Comparison of ENCODE assay signal across 8 cellular contexts in the genomic region with DNA sequence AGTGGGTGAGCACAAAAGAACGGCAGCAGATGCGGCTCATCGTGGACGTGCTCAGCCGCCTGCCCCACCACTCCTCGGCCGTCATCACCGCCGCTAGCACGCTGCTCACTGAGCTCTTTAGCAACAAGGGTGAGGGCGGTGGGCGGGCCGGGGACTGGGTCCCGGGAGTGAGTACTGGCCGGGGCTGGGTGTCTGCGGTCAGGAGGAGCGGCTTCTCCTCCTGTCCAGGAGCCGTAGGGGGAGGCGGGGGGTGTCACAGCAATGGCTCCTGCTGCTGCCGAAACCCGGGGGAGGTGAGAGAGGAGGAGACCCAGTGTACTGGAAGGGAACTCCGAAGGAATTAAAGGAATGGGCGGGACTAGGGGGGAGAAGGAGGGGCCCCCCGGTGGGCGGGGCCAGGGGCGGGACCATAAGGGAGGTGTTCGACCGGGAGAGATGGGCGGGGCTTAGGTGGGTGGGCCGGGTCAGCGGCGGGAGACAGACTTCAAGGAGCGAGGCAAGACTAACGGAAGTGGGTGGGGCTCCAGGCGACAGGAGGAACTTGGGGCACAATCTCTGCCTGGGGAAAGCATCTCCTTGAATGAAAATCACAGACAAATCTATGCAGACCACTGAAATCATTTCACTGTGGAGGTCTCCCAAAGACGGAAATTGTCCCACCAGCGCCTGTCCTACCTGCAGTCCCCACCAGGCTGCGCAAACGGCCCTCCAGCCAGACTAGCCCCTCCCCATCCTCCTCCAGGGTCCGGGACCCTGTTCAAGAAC. TPM values are rescaled to one million over a fixed set of nuclear protein-coding genes. Genes with fewer than 3 reads are reported as not detected.
DNase-seq lines count a peak whose midpoint lies in the region; ATAC-seq, FAIRE-seq and TF ChIP-seq lines count a peak whose summit lies in the region.

No MANE protein-coding gene starts in this region.

- DNase-seq in GM12892 (ENCODE audit: insufficient read length) (peak; percentile 96), NCI-H446 treated with DMSO at 0.1 percent for 48 hours (lab: John Stamatoyannopoulos, UW) (peak; percentile 77), kidney epithelial cell (ENCODE audit: low read depth) (peak; percentile 87)
- peak; percentile 90 for DNase-seq in activated CD4-positive, CD25-positive, alpha-beta regulatory T cell treated with anti-CD3 and anti-CD28 coated beads, Interleukin-2, amount 50 U/mL, for 16 hours (ENCODE audit: low read depth, low spot score)
- peak; percentile 78 to 82 for DNase-seq in central memory CD8-positive, alpha-beta T cell (ENCODE audit: low spot score in 2 of 2)
- DNase-seq in stimulated activated CD4-positive, alpha-beta T cell treated with anti-CD3 and anti-CD28 coated beads, Interleukin-15, amount 100 ng/mL, for 1 hour (ENCODE audit: low read depth in 1 of 2, low spot score in 1 of 2): peak; percentile 95

- FAIRE-seq in GM12892 (lab: Jason Lieb, UNC): peak; percentile 97

- H3K4me1 Mint-ChIP-seq in central memory CD8-positive, alpha-beta T cell: peaks cover 26% of the 10 kb centered on the region

- no peaks in the 10 kb centered on the region for H3K36me3 ChIP-seq in kidney epithelial cell (ENCODE audit: control insufficient read depth, insufficient read depth, low read length)

- H3K27me3 ChIP-seq in kidney epithelial cell (ENCODE audit: control insufficient read depth, insufficient read depth, low read length): no peaks in the 10 kb centered on the region

- peaks cover 9% of the 10 kb centered on the region for H3K27me3 Mint-ChIP-seq in central memory CD8-positive, alpha-beta T cell

- H3K9me3 Mint-ChIP-seq in central memory CD8-positive, alpha-beta T cell: no peaks in the 10 kb centered on the region

- H3K27ac Mint-ChIP-seq in central memory CD8-positive, alpha-beta T cell (ENCODE audit: low read depth): peak overlapping the region; percentile 55

- no peak for TF ChIP-seq POLR2A in GM12892 (IDR thresholded peaks at IDR 0.05; ENCODE audit: low read depth, low read length)

- H3K36me3 Mint-ChIP-seq in central memory CD8-positive, alpha-beta T cell (ENCODE audit: insufficient read depth): peaks cover 10% of the 10 kb centered on the region

- TF ChIP-seq CTCF in kidney epithelial cell (IDR thresholded peaks at IDR 0.05; ENCODE audit: insufficient read depth, low read length, poor library complexity, severe bottlenecking): peak; percentile 75

- peak overlapping the region; percentile 86 for H3K4me3 Mint-ChIP-seq in central memory CD8-positive, alpha-beta T cell

- peak; percentile 57 for ATAC-seq in HG03159 (IDR thresholded peaks at IDR 0.05; ENCODE audit: unreplicated experiment)
- ATAC-seq in central memory CD8-positive, alpha-beta T cell (replicated peaks; ENCODE audit: extremely low read depth, poor library complexity, severe bottlenecking): peak; percentile 77
- ATAC-seq in GM21619 (IDR thresholded peaks at IDR 0.05; ENCODE audit: unreplicated experiment): no peak

- peak overlapping the region; percentile 55 for H3K4me3 ChIP-seq in kidney epithelial cell (ENCODE audit: low read depth, low read length)

RNA-seq across cellular contexts. Expression of a gene that starts 2.3 kb away (rescaled TPM):
- polyA plus RNA-seq in GM12892 (2012; ENCODE audit: missing spikeins): 0.47 TPM
- total RNA-seq in kidney epithelial cell: 15.7 and 19.4 TPM in 2 replicates

RNA-seq across cellular contexts. Expression of a gene that starts 8.0 kb away (rescaled TPM):
- 27.7 TPM for polyA plus RNA-seq in GM12892 (2012; ENCODE audit: missing spikeins)
- 37.8 and 52.4 TPM in 2 replicates for total RNA-seq in kidney epithelial cell

RNA-seq across cellular contexts. Expression of a gene that starts 53.0 kb away (rescaled TPM):
- polyA plus RNA-seq in GM12892 (2012; ENCODE audit: missing spikeins): not detected
- total RNA-seq in kidney epithelial cell: 0.48 TPM in 1 of 2 replicates, not detected in the other

RNA-seq across cellular contexts. Expression of a gene that starts 59.7 kb away (rescaled TPM):
- 57.6 TPM for polyA plus RNA-seq in GM12892 (2012; ENCODE audit: missing spikeins)
- total RNA-seq in kidney epithelial cell: 39.1 and 52.7 TPM in 2 replicates
